18 cellular contexts compared by ENCODE assay signal in the genomic region with DNA sequence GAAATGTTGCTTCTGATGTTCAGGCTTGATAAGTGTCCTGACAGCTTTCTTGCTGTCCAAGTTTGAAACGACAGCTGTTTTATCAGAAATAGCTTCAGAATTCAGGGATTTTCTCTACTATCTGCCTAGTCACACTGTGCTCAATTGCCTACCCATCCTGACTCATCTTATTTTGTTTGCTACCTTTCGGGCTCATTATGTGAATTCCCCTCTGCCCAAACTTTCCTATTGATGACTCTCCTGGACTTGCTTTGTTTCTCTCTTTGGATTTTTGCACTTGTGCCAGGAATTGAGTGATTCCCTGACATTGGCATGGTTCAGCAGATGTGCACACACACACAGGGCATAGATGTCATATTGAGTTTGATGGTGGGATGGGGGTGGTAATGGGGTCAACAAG.
DNase-seq lines count a peak whose midpoint lies in the region; ATAC-seq and TF ChIP-seq lines count a peak whose summit lies in the region.
"Had no signal": no experiment of that assay in that cellular context is flagged by ENCODE, and none has a peak within 500 bp of the region (broad histone marks: within the 10 kb centered on the region; RNA-seq: fewer than 3 reads in every experiment).

No MANE protein-coding gene starts in this region.

- no peaks in the 10 kb centered on the region for H3K36me3 ChIP-seq in trophoblast cell (ENCODE audit: control insufficient read depth in 1 of 2, insufficient read depth in 2 of 2, low read length in 2 of 2)

- WGBS in trophoblast cell (ENCODE audit: extremely low coverage, insufficient coverage, insufficient read length), result no CpG with 5 or more reads among the region's 2 CpGs

- H3K27me3 ChIP-seq in trophoblast cell (ENCODE audit: insufficient read depth, low read length), result no peaks in the 10 kb centered on the region

- no peak overlapping the region for H3K4me2 ChIP-seq in trophoblast cell (ENCODE audit: low read length)

- peak overlapping the region; percentile 64 for H2AK5ac ChIP-seq in trophoblast cell (ENCODE audit: low read length)

- peak overlapping the region; percentile 56 for H3K27ac ChIP-seq in trophoblast cell (ENCODE audit: low read depth, low read length)

- TF ChIP-seq CTCF in WTC11 (IDR thresholded peaks at IDR 0.05), result no peak
- TF ChIP-seq CTCF in glutamatergic neuron (IDR thresholded peaks at IDR 0.05; ENCODE audit: partially characterized antibody, unreplicated experiment), result no peak

- peak overlapping the region; percentile 81 for H4K91ac ChIP-seq in trophoblast cell (ENCODE audit: low read depth, low read length)

- peak overlapping the region; percentile 57 for H2BK5ac ChIP-seq in trophoblast cell (ENCODE audit: low read depth, low read length, poor library complexity)

- H3K27me3 Mint-ChIP-seq in WTC11 (ENCODE audit: low read depth) (no peaks in the 10 kb centered on the region), glutamatergic neuron (ENCODE audit: unreplicated experiment) (peaks cover 4% of the 10 kb centered on the region)
- no peaks in the 10 kb centered on the region for H3K27me3 Mint-ChIP-seq in activated T-cell treated with anti-CD3 and anti-CD28 coated beads, Interleukin-2, amount 50 U/mL, for 4 hours (ENCODE audit: low read depth)
- H3K27me3 Mint-ChIP-seq: B cell, IgD-negative memory B cell had no signal

- no peak overlapping the region for H3K23ac ChIP-seq in trophoblast cell (ENCODE audit: low read length)

- CTCF ChIA-PET in WTC11 (lab: Charles Lee), result no interaction called here

- peak overlapping the region; percentile 56 for H3K27ac Mint-ChIP-seq in WTC11
- peak overlapping the region; percentile 0 for H3K27ac Mint-ChIP-seq in glutamatergic neuron (ENCODE audit: unreplicated experiment)
- H3K27ac Mint-ChIP-seq: B cell, IgD-negative memory B cell had no signal

- no peaks in the 10 kb centered on the region for H3K79me2 ChIP-seq in trophoblast cell (ENCODE audit: control insufficient read depth, insufficient read depth, low read length, poor library complexity)

- H3K9me3 ChIP-seq in trophoblast cell (ENCODE audit: insufficient read depth, low read depth, low read length), result no peaks in the 10 kb centered on the region

- H3K4ac ChIP-seq in trophoblast cell (ENCODE audit: low read depth, low read length), result no peak overlapping the region

- H3K4me3 ChIP-seq in trophoblast cell (ENCODE audit: low read depth, low read length), result no peak overlapping the region
- H3K4me3 ChIP-seq: GM12878 had no signal

- H3K4me1 Mint-ChIP-seq in WTC11 (peaks cover 51% of the 10 kb centered on the region), glutamatergic neuron (ENCODE audit: low read depth, unreplicated experiment) (peaks cover 8% of the 10 kb centered on the region)
- H3K4me1 Mint-ChIP-seq in activated T-cell treated with anti-CD3 and anti-CD28 coated beads, Interleukin-2, amount 50 U/mL, for 4 hours (ENCODE audit: low read depth), result no peaks in the 10 kb centered on the region
- H3K4me1 Mint-ChIP-seq: B cell, IgD-negative memory B cell had no signal

- H3K4me3 Mint-ChIP-seq in WTC11 (no peak overlapping the region), glutamatergic neuron (ENCODE audit: unreplicated experiment) (no peak overlapping the region)
- H3K4me3 Mint-ChIP-seq in activated T-cell treated with anti-CD3 and anti-CD28 coated beads, Interleukin-2, amount 50 U/mL, for 4 hours, result no peak overlapping the region
- H3K4me3 Mint-ChIP-seq: B cell, IgD-negative memory B cell had no signal

- POLR2A ChIA-PET in WTC11 (lab: Charles Lee), result no interaction called here

- peaks cover 6 to 7% of the 10 kb centered on the region in 2 experiments for H3K4me1 ChIP-seq in trophoblast cell (ENCODE audit: control insufficient read depth in 1 of 2, insufficient read depth in 2 of 2, low read length in 2 of 2)

- no peaks in the 10 kb centered on the region for H3K9me3 Mint-ChIP-seq in WTC11
- H3K9me3 Mint-ChIP-seq in glutamatergic neuron (ENCODE audit: unreplicated experiment), result no peaks in the 10 kb centered on the region
- H3K9me3 Mint-ChIP-seq in activated T-cell treated with anti-CD3 and anti-CD28 coated beads, Interleukin-2, amount 50 U/mL, for 4 hours, result peaks cover 18% of the 10 kb centered on the region

- DNase-seq in NCI-H1694 treated with DMSO at 0.1 percent for 48 hours (lab: John Stamatoyannopoulos, UW), result peak; percentile 13
- no peak for DNase-seq in NCI-H1694 (lab: John Stamatoyannopoulos, UW)
- no peak for DNase-seq in WTC11 (ENCODE audit: low spot score)
- no peak for DNase-seq in glutamatergic neuron
- DNase-seq in trophoblast cell, result no peak
- no peak for DNase-seq in NOMO-1 (lab: John Stamatoyannopoulos, UW; ENCODE audit: unreplicated experiment in 2 of 2)
- no peak for DNase-seq in activated T-cell treated with anti-CD3 and anti-CD28 coated beads, Interleukin-2, amount 50 U/mL, for 4 hours
- no peak for DNase-seq in T-helper 1 cell
- DNase-seq: 8988T, DMS153, GF-D8, Karpas-422, MM.1S, NCI-H1092, NCI-H510A treated with DMSO at 0.1 percent for 48 hours had no signal

- no peak overlapping the region for H2AFZ ChIP-seq in trophoblast cell (ENCODE audit: insufficient read depth, low read length, poor library complexity)

- no peak overlapping the region for H3K9ac ChIP-seq in trophoblast cell (ENCODE audit: low read length)

- H3K79me1 ChIP-seq in trophoblast cell (ENCODE audit: low read length), result peaks cover 7% of the 10 kb centered on the region

- no peak overlapping the region for H4K12ac ChIP-seq in trophoblast cell (ENCODE audit: low read depth, low read length)

- no peaks in the 10 kb centered on the region for H3K36me3 Mint-ChIP-seq in WTC11
- H3K36me3 Mint-ChIP-seq in glutamatergic neuron (ENCODE audit: unreplicated experiment), result no peaks in the 10 kb centered on the region
- H3K36me3 Mint-ChIP-seq in activated T-cell treated with anti-CD3 and anti-CD28 coated beads, Interleukin-2, amount 50 U/mL, for 4 hours (ENCODE audit: insufficient read depth), result no peaks in the 10 kb centered on the region
- H3K36me3 Mint-ChIP-seq: IgD-negative memory B cell had no signal

- H3K14ac ChIP-seq in trophoblast cell (ENCODE audit: low read length), result peak overlapping the region; percentile 74

- peak overlapping the region; percentile 68 for H2BK120ac ChIP-seq in trophoblast cell (ENCODE audit: insufficient read depth, low read length, poor library complexity)

- no peak for ATAC-seq in WTC11
- no peak for ATAC-seq in activated T-cell treated with anti-CD3 and anti-CD28 coated beads, Interleukin-2, amount 50 U/mL, for 4 hours
- ATAC-seq: GM12878 had no signal

- H4K8ac ChIP-seq in trophoblast cell (ENCODE audit: low read depth, low read length), result peak overlapping the region; percentile 69

- H2BK12ac ChIP-seq in trophoblast cell (ENCODE audit: low read length), result peak overlapping the region; percentile 93

- H3K18ac ChIP-seq in trophoblast cell (ENCODE audit: low read length), result no peak overlapping the region

TF ChIP-seq in WTC11, 78 proteins besides CTCF, POLR2A, EP300 and RAD21:
- TF ChIP-seq ZNF396 (CRISPR knock-in tag; IDR thresholded peaks at IDR 0.05; ENCODE audit: borderline replicate concordance) (no peak), FOXP1 (CRISPR knock-in tag; IDR thresholded peaks at IDR 0.05; ENCODE audit: borderline replicate concordance) (no peak), CBFB (CRISPR knock-in tag; IDR thresholded peaks at IDR 0.05; ENCODE audit: low read depth) (no peak)
- TF ChIP-seq, protein P1, sequence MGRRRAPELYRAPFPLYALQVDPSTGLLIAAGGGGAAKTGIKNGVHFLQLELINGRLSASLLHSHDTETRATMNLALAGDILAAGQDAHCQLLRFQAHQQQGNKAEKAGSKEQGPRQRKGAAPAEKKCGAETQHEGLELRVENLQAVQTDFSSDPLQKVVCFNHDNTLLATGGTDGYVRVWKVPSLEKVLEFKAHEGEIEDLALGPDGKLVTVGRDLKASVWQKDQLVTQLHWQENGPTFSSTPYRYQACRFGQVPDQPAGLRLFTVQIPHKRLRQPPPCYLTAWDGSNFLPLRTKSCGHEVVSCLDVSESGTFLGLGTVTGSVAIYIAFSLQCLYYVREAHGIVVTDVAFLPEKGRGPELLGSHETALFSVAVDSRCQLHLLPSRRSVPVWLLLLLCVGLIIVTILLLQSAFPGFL (CRISPR knock-in tag; IDR thresholded peaks at IDR 0.05; ENCODE audit: borderline replicate concordance), result no peak
